ENCODE assay signal across 8 cellular contexts in genomic region chr3:14124615-14125192, GRCh38. TPM values are rescaled to one million over a fixed set of nuclear protein-coding genes. Genes with fewer than 3 reads are reported as not detected.
DNase-seq lines count a peak whose midpoint lies in the region; ATAC-seq and TF ChIP-seq lines count a peak whose summit lies in the region.

CHCHD4 (minus strand) TSS chr3:14124870; CDS start chr3:14124676, 194 bp downstream.
A gene with protein sequence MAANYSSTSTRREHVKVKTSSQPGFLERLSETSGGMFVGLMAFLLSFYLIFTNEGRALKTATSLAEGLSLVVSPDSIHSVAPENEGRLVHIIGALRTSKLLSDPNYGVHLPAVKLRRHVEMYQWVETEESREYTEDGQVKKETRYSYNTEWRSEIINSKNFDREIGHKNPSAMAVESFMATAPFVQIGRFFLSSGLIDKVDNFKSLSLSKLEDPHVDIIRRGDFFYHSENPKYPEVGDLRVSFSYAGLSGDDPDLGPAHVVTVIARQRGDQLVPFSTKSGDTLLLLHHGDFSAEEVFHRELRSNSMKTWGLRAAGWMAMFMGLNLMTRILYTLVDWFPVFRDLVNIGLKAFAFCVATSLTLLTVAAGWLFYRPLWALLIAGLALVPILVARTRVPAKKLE (plus strand): TSS chr3:14125052. CDS start chr3:14125194, 142 bp downstream.

- no peaks in the 10 kb centered on the region for H3K9me3 ChIP-seq in right cardiac atrium (ENCODE audit: control insufficient read depth, low read length)
- H3K9me3 ChIP-seq in vagina: no peaks in the 10 kb centered on the region

- H3K27ac ChIP-seq in right cardiac atrium (ENCODE audit: low read length) (peak within 1 kb of the TSS; percentile 99), vagina (peak within 1 kb of the TSS; percentile 94)

- ATAC-seq in GM18498 (IDR thresholded peaks at IDR 0.05; ENCODE audit: unreplicated experiment) (peak; percentile 86), HG02938 (IDR thresholded peaks at IDR 0.05; ENCODE audit: unreplicated experiment) (peak; percentile 86), right cardiac atrium (peak; percentile 91 to 95)

- peak in 1 of 3 experiments; percentile 16 for TF ChIP-seq CTCF in vagina (IDR thresholded peaks at IDR 0.05)

- H3K4me3 ChIP-seq in right cardiac atrium (ENCODE audit: low read length): peak within 1 kb of the TSS; percentile 72
- peak within 1 kb of the TSS; percentile 71 to 95 for H3K4me3 ChIP-seq in vagina

- no peaks in the 10 kb centered on the region for H3K27me3 ChIP-seq in right cardiac atrium (ENCODE audit: control insufficient read depth, insufficient read depth)
- no peaks in the 10 kb centered on the region for H3K27me3 ChIP-seq in vagina

- under 1% methylated on average over 55 of the region's 55 CpGs for WGBS in right cardiac atrium

- H3K4me1 ChIP-seq in right cardiac atrium (ENCODE audit: control insufficient read depth, insufficient read depth, low read length) (peaks cover 19% of the 10 kb centered on the region), vagina (peaks cover 43% of the 10 kb centered on the region)

- TF ChIP-seq POLR2A in vagina (IDR thresholded peaks at IDR 0.05): peak in 1 of 2 donors; percentile 27

- intact Hi-C loops in right cardiac atrium (cut with DNase I): loop anchor here in 2 of 4 donors (2.0 to 10.0 kb wide), 3 partner anchors 53 to 230 kb away; partner anchors contain the start of genes LSM3 (in 2 of the 2) and XPC (in 2 of the 2)
- intact Hi-C loops in vagina (cut with DNase I): loop anchor here (1.0 to 5.0 kb wide), 2 partner anchors 20 to 58 kb away; no protein-coding TSS in a partner anchor

- peak; percentile 75 to 82 for DNase-seq in NCI-H187 (lab: John Stamatoyannopoulos, UW)
- DNase-seq in T-helper 2 cell: peak; percentile 96 to 99 (median 98)
- DNase-seq in anterior cingulate cortex (lab: John Stamatoyannopoulos, UW): peak; percentile 84 to 100 (median 98)
- DNase-seq in right cardiac atrium: peak; percentile 100
- DNase-seq in putamen (ENCODE audit: low spot score): peak; percentile 99
- DNase-seq in vagina (ENCODE audit: extremely low spot score in 2 of 2): peak; percentile 99

- peaks cover 0 to 5% of the 10 kb centered on the region in 2 donors for H3K36me3 ChIP-seq in vagina

RNA-seq across cellular contexts. Expression of gene CHCHD4, which starts in this region (rescaled TPM):
- total RNA-seq in right cardiac atrium: 10 to 100 TPM; 21.0 to 30.9 (median 27.4) TPM
- polyA plus RNA-seq in right cardiac atrium: 33.4 TPM
- total RNA-seq in vagina: 10.6 TPM

RNA-seq across cellular contexts. Expression of the second gene that starts in this region (rescaled TPM):
- total RNA-seq in right cardiac atrium: 100 to 1,000 TPM in 1 of 4 donors, 10 to 100 TPM in 3; 52.4 to 103 (median 68.7) TPM
- 46.7 TPM for polyA plus RNA-seq in right cardiac atrium
- 118 TPM for total RNA-seq in vagina

Comparison
In these comparisons a context has a peak if more than half of its experiments do, and no peak if none do; other contexts are left out.
1. Peak in every context shown above with its lines: DNase-seq, ATAC-seq, H3K4me3 ChIP-seq and H3K27ac ChIP-seq.